28 cellular contexts compared by ENCODE assay signal in the genomic region with DNA sequence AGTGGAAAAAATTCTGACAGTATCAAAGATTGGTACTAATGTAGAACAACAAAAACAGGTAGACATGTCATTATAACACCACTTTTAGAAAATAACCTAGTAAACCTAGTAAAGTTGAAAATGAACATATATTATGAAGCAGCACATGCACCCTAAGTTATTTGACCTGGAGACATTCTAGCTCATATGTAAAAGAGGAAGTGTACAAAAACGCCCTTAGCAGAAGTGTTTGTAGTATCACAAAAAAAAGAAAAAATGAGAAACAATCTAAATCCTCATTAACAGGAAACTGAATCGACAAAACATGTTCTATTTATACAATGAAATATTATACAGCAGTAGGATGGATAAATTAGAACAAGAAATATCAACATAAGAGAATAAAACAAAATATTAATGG.
"Had no signal": no experiment of that assay in that cellular context is flagged by ENCODE, and none has a peak within 500 bp of the region (broad histone marks: within the 10 kb centered on the region; RNA-seq: fewer than 3 reads in every experiment).

No MANE protein-coding gene starts in this region.

- H3K36me3 ChIP-seq: adrenal gland, breast epithelium, left lung, prostate gland, spleen, thoracic aorta, upper lobe of left lung had no signal

- FAIRE-seq: endothelial cell of umbilical vein had no signal

- H3K4me3 Mint-ChIP-seq: activated naive CD8-positive, alpha-beta T cell; activated T-cell treated with anti-CD3 and anti-CD28 coated beads, Interleukin-2, amount 50 U/mL, for 4 hours; central memory CD8-positive, alpha-beta T cell; effector memory CD8-positive, alpha-beta T cell; immature natural killer cell; natural killer cell had no signal

- H3K4me3 ChIP-seq: adrenal gland, breast epithelium, dorsolateral prefrontal cortex, left lung, lung, prostate gland, spleen, thoracic aorta, upper lobe of left lung had no signal

- H3K36me3 Mint-ChIP-seq: activated naive CD8-positive, alpha-beta T cell; immature natural killer cell; natural killer cell had no signal

- H3K27me3 ChIP-seq: upper lobe of left lung had no signal

- H3K27ac Mint-ChIP-seq: activated naive CD8-positive, alpha-beta T cell; activated T-helper 2 cell treated with anti-CD3 and anti-CD28 coated beads, Interferon-gamma antibody, Interleukin-2, Interleukin-4, amounts not matched to agents 10 μg/mL and 5 μg/mL and 100 μg/mL, durations not matched to agents 14 hours and 24 hours and 36 hours; effector memory CD8-positive, alpha-beta T cell; immature natural killer cell; natural killer cell had no signal

- H3K4me1 Mint-ChIP-seq: central memory CD8-positive, alpha-beta T cell; immature natural killer cell had no signal

- H3K27me3 Mint-ChIP-seq: activated naive CD8-positive, alpha-beta T cell; central memory CD8-positive, alpha-beta T cell; effector memory CD8-positive, alpha-beta T cell had no signal

- H3K9me3 ChIP-seq: adrenal gland, breast epithelium, left lung, prostate gland, spleen, thoracic aorta, upper lobe of left lung had no signal

- H3K4me1 ChIP-seq: adrenal gland, breast epithelium, left lung, prostate gland, spleen, upper lobe of left lung had no signal

- DNase-seq: activated CD4-positive, alpha-beta T cell treated with anti-CD3 and anti-CD28 coated beads for 1 hour; activated CD4-positive, alpha-beta T cell treated with anti-CD3 and anti-CD28 coated beads, Interleukin-2, amount 50 U/mL, for 1 hour; activated CD8-positive, alpha-beta memory T cell treated with anti-CD3 and anti-CD28 coated beads for 24 hours; activated CD8-positive, alpha-beta memory T cell treated with anti-CD3 and anti-CD28 coated beads, Interleukin-2, amount 50 U/mL, for 4 hours; activated naive CD4-positive, alpha-beta T cell; activated T-cell treated with anti-CD3 and anti-CD28 coated beads, Interleukin-2, amount 50 U/mL, for 4 hours; adrenal gland; dorsolateral prefrontal cortex; effector memory CD8-positive, alpha-beta T cell; foreskin melanocyte; immature natural killer cell; kidney glomerular epithelial cell; left lung; natural killer cell; spleen; stimulated activated CD4-positive, alpha-beta T cell treated with anti-CD3 and anti-CD28 coated beads, Interleukin-4, amount 100 ng/mL, for 1 hour; stimulated activated naive CD4-positive, alpha-beta T cell treated with Interleukin-2 at 50 U/mL for 16 hours; T-helper 9 cell; upper lobe of left lung had no signal

- H3K27ac ChIP-seq: adrenal gland, breast epithelium, dorsolateral prefrontal cortex, left lung, prostate gland, spleen, thoracic aorta, upper lobe of left lung had no signal

- ATAC-seq: activated T-cell treated with anti-CD3 and anti-CD28 coated beads, Interleukin-2, amount 50 U/mL, for 4 hours; effector memory CD8-positive, alpha-beta T cell; esophagus mucosa; left lung; natural killer cell had no signal

- H3K9me3 Mint-ChIP-seq: activated T-cell treated with anti-CD3 and anti-CD28 coated beads, Interleukin-2, amount 50 U/mL, for 4 hours; activated T-helper 2 cell treated with anti-CD3 and anti-CD28 coated beads, Interferon-gamma antibody, Interleukin-2, Interleukin-4, amounts not matched to agents 10 μg/mL and 5 μg/mL and 100 μg/mL, durations not matched to agents 14 hours and 24 hours and 36 hours; central memory CD8-positive, alpha-beta T cell; effector memory CD8-positive, alpha-beta T cell; immature natural killer cell; natural killer cell had no signal
